ENCODE assay signal across 1 cellular context in genomic region chr11:96412761-96413381, GRCh38.
TF ChIP-seq lines count a peak whose summit lies in the region.

No MANE protein-coding gene starts in this region.

TF ChIP-seq in HepG2, 621 proteins besides CTCF, POLR2A, EP300 and RAD21 (continues in another document):
- no peak for TF ChIP-seq TP53 (CRISPR knock-in tag; conservative IDR thresholded peaks at IDR 0.05)
- TF ChIP-seq HOXA7 (CRISPR knock-in tag; IDR thresholded peaks at IDR 0.05), result no peak
- no peak for TF ChIP-seq PRDM15 (CRISPR knock-in tag; IDR thresholded peaks at IDR 0.05)
- TF ChIP-seq ERF (CRISPR knock-in tag; IDR thresholded peaks at IDR 0.05), result 0 out of 2 replicates have a peak, but pooled peaks have one; percentile 27
- no peak for TF ChIP-seq KDM4B (CRISPR knock-in tag; IDR thresholded peaks at IDR 0.05)
- TF ChIP-seq TEAD2 (CRISPR knock-in tag; IDR thresholded peaks at IDR 0.05), result no peak
- TF ChIP-seq MLX (CRISPR knock-in tag; IDR thresholded peaks at IDR 0.05), result no peak
- no peak for TF ChIP-seq ZBTB40 (IDR thresholded peaks at IDR 0.05)
- TF ChIP-seq ZBTB40 (CRISPR knock-in tag; IDR thresholded peaks at IDR 0.05), result no peak
- no peak for TF ChIP-seq ZNF251 (CRISPR knock-in tag; IDR thresholded peaks at IDR 0.05)
- TF ChIP-seq ATF5 (CRISPR knock-in tag; IDR thresholded peaks at IDR 0.05; ENCODE audit: low read depth), result no peak
- TF ChIP-seq ZNF761 (CRISPR knock-in tag; conservative IDR thresholded peaks at IDR 0.05), result 0 out of 2 replicates have a peak, but pooled peaks have one; percentile 48
- TF ChIP-seq SIN3A (IDR thresholded peaks at IDR 0.05; ENCODE audit: borderline replicate concordance, low read depth, low read length), result no peak
- no peak for TF ChIP-seq NFYC (CRISPR knock-in tag; IDR thresholded peaks at IDR 0.05)
- TF ChIP-seq ZNF782 (CRISPR knock-in tag; IDR thresholded peaks at IDR 0.05; ENCODE audit: borderline replicate concordance), result peak; percentile 19; the same call in 1 of the 2 replicates
- 0 out of 2 replicates have a peak, but pooled peaks have one; percentile 6 for TF ChIP-seq BCL6 (CRISPR knock-in tag; IDR thresholded peaks at IDR 0.05)
- no peak for TF ChIP-seq ZNF205 (CRISPR knock-in tag; IDR thresholded peaks at IDR 0.05)
- TF ChIP-seq SNAPC4 (CRISPR knock-in tag; IDR thresholded peaks at IDR 0.05), result no peak
- TF ChIP-seq ZSCAN22 (CRISPR knock-in tag; IDR thresholded peaks at IDR 0.05), result no peak
- no peak for TF ChIP-seq ZNF431 (CRISPR knock-in tag; IDR thresholded peaks at IDR 0.05; ENCODE audit: borderline replicate concordance, low read depth)
- TF ChIP-seq HDAC1 (CRISPR knock-in tag; IDR thresholded peaks at IDR 0.05), result peak; percentile 21; the same call in 1 of the 2 replicates
- no peak for TF ChIP-seq ZNF766 (CRISPR knock-in tag; IDR thresholded peaks at IDR 0.05; ENCODE audit: borderline replicate concordance)
- TF ChIP-seq FOXO4 (CRISPR knock-in tag; conservative IDR thresholded peaks at IDR 0.05), result 0 out of 2 replicates have a peak, but pooled peaks have one; percentile 56
- TF ChIP-seq, protein P1, sequence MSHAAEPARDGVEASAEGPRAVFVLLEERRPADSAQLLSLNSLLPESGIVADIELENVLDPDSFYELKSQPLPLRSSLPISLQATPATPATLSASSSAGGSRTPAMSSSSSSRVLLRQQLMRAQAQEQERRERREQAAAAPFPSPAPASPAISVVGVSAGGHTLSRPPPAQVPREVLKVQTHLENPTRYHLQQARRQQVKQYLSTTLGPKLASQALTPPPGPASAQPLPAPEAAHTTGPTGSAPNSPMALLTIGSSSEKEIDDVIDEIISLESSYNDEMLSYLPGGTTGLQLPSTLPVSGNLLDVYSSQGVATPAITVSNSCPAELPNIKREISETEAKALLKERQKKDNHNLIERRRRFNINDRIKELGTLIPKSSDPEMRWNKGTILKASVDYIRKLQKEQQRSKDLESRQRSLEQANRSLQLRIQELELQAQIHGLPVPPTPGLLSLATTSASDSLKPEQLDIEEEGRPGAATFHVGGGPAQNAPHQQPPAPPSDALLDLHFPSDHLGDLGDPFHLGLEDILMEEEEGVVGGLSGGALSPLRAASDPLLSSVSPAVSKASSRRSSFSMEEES (CRISPR knock-in tag; IDR thresholded peaks at IDR 0.05), result no peak
- TF ChIP-seq REXO4 (CRISPR knock-in tag; IDR thresholded peaks at IDR 0.05; ENCODE audit: borderline replicate concordance), result no peak
- TF ChIP-seq JARID2 (CRISPR knock-in tag; IDR thresholded peaks at IDR 0.05; ENCODE audit: insufficient replicate concordance), result no peak
- no peak for TF ChIP-seq ONECUT2 (CRISPR knock-in tag; IDR thresholded peaks at IDR 0.05)
- TF ChIP-seq MAX (IDR thresholded peaks at IDR 0.05), result peak; percentile 54
- TF ChIP-seq, protein P2, sequence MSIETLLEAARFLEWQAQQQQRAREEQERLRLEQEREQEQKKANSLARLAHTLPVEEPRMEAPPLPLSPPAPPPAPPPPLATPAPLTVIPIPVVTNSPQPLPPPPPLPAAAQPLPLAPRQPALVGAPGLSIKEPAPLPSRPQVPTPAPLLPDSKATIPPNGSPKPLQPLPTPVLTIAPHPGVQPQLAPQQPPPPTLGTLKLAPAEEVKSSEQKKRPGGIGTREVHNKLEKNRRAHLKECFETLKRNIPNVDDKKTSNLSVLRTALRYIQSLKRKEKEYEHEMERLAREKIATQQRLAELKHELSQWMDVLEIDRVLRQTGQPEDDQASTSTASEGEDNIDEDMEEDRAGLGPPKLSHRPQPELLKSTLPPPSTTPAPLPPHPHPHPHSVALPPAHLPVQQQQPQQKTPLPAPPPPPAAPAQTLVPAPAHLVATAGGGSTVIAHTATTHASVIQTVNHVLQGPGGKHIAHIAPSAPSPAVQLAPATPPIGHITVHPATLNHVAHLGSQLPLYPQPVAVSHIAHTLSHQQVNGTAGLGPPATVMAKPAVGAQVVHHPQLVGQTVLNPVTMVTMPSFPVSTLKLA (IDR thresholded peaks at IDR 0.05), result no peak
- TF ChIP-seq SUZ12 (IDR thresholded peaks at IDR 0.05; ENCODE audit: low read depth, low read length), result no peak
- no peak for TF ChIP-seq ZNF143 (CRISPR knock-in tag; IDR thresholded peaks at IDR 0.05)
- TF ChIP-seq HNF4A (CRISPR knock-in tag; IDR thresholded peaks at IDR 0.05), result peak; percentile 62
- no peak for TF ChIP-seq NR3C1 (CRISPR knock-in tag; IDR thresholded peaks at IDR 0.05)
- TF ChIP-seq YEATS4 (CRISPR knock-in tag; IDR thresholded peaks at IDR 0.05; ENCODE audit: borderline replicate concordance), result 0 out of 2 replicates have a peak, but pooled peaks have one; percentile 33
